ENCODE assay signal across 8 cellular contexts in the genomic region with DNA sequence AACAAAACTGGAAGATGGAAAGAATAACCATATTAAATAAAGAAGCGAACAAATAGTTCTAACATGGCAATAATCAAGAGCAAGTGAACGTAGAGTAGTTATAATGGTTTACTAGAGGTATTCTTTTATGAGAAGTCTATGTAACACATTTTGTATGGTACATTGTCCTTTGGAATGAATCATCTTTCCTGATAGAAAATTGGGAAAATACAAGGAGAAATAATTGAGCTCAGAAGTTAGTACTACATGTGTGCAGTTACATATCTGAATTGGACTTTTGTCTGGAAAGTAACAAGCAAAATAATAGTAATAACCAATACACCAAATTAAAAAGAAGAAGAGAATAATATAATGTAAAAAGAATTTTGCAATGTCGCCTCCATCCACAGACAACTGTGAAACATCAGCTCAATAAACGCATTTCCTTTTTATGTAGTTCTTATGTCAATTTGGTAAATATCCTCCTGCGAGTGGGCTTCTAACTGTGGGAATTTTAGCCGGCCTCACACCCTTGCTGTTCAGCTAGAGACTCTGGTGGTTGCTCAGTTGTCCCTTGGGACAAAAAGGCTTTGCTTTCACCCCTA. TPM values are rescaled to one million over a fixed set of nuclear protein-coding genes. Genes with fewer than 3 reads are reported as not detected.
DNase-seq lines count a peak whose midpoint lies in the region; ATAC-seq and TF ChIP-seq lines count a peak whose summit lies in the region.

No MANE protein-coding gene starts in this region.

- H3K4me1 Mint-ChIP-seq in stimulated activated naive B cell treated with anti-CD40 and anti-IgM and Interleukin-4, amounts not matched to agents 10 μg/mL and 1 μg/mL and 100 μg/mL, for 72 hours, result peaks cover 9 to 13% of the 10 kb centered on the region in 2 donors

- DNase-seq in NCI-H2227 treated with DMSO at 0.1 percent for 48 hours (lab: John Stamatoyannopoulos, UW), result peak; percentile 49
- DNase-seq in NCI-H2227 (lab: John Stamatoyannopoulos, UW; ENCODE audit: unreplicated experiment), result no peak
- peak; percentile 35 for DNase-seq in SK-N-DZ (ENCODE audit: low spot score)
- DNase-seq in fibroblast of the aortic adventitia (ENCODE audit: low read depth), result no peak
- DNase-seq in stimulated activated naive B cell treated with anti-CD40 and anti-IgM and Interleukin-4, amounts not matched to agents 10 μg/mL and 1 μg/mL and 100 μg/mL, for 72 hours, result no peak
- no peak for DNase-seq in NCI-H2196 (lab: John Stamatoyannopoulos, UW; ENCODE audit: unreplicated experiment)
- DNase-seq in NOMO-1 (lab: John Stamatoyannopoulos, UW; ENCODE audit: unreplicated experiment in 2 of 2), result no peak

- no peak for TF ChIP-seq CTCF in fibroblast of the aortic adventitia (IDR thresholded peaks at IDR 0.05; ENCODE audit: insufficient read depth, low read length)

- no peak overlapping the region for H3K27ac Mint-ChIP-seq in stimulated activated naive B cell treated with anti-CD40 and anti-IgM and Interleukin-4, amounts not matched to agents 10 μg/mL and 1 μg/mL and 100 μg/mL, for 72 hours

- no peaks in the 10 kb centered on the region for H3K9me3 Mint-ChIP-seq in stimulated activated naive B cell treated with anti-CD40 and anti-IgM and Interleukin-4, amounts not matched to agents 10 μg/mL and 1 μg/mL and 100 μg/mL, for 72 hours

- peak overlapping the region; percentile 92 for H3K4me3 ChIP-seq in fibroblast of the aortic adventitia (ENCODE audit: low read depth, low read length)

- H3K36me3 Mint-ChIP-seq in stimulated activated naive B cell treated with anti-CD40 and anti-IgM and Interleukin-4, amounts not matched to agents 10 μg/mL and 1 μg/mL and 100 μg/mL, for 72 hours, result peaks cover 10% of the 10 kb centered on the region in 2 donors

- H3K4me3 Mint-ChIP-seq in stimulated activated naive B cell treated with anti-CD40 and anti-IgM and Interleukin-4, amounts not matched to agents 10 μg/mL and 1 μg/mL and 100 μg/mL, for 72 hours, result peak overlapping the region; percentile 29 to 41

- no peak for ATAC-seq in stimulated activated naive B cell treated with anti-CD40 and anti-IgM and Interleukin-4, amounts not matched to agents 10 μg/mL and 1 μg/mL and 100 μg/mL, for 72 hours (replicated peaks)
- ATAC-seq in HG02798 (IDR thresholded peaks at IDR 0.05; ENCODE audit: poor library complexity, unreplicated experiment), result no peak

- H3K27me3 Mint-ChIP-seq in stimulated activated naive B cell treated with anti-CD40 and anti-IgM and Interleukin-4, amounts not matched to agents 10 μg/mL and 1 μg/mL and 100 μg/mL, for 72 hours, result no peaks in the 10 kb centered on the region

RNA-seq across cellular contexts. Expression of a gene that starts 0.9 kb away (rescaled TPM):
- polyA plus RNA-seq in SK-N-DZ (2014; cell fraction: cytosol; rRNA removed), result 3,823 and 4,070 TPM in 2 replicates
- polyA plus RNA-seq in SK-N-DZ (2014; cell fraction: nucleus; rRNA removed), result 973 and 1,840 TPM in 2 replicates
- 320 and 961 TPM in 2 replicates for total RNA-seq in fibroblast of the aortic adventitia (ENCODE audit: low replicate concordance)

RNA-seq across cellular contexts. Expression of a gene that starts 58.6 kb away (rescaled TPM):
- 4,089 and 4,487 TPM in 2 replicates for polyA plus RNA-seq in SK-N-DZ (2014; cell fraction: cytosol; rRNA removed)
- 1,364 and 1,619 TPM in 2 replicates for polyA plus RNA-seq in SK-N-DZ (2014; cell fraction: nucleus; rRNA removed)
- 159 and 2,451 TPM in 2 replicates for total RNA-seq in fibroblast of the aortic adventitia (ENCODE audit: low replicate concordance)

Comparison
In these comparisons a context has a peak if more than half of its experiments do, and no peak if none do; other contexts are left out.
1. DNase-seq: peak in NCI-H2227 treated with DMSO at 0.1 percent for 48 hours (single experiment) and SK-N-DZ (single experiment); none in NCI-H2227 (single experiment), fibroblast of the aortic adventitia (single experiment), stimulated activated naive B cell treated with anti-CD40 and anti-IgM and Interleukin-4, amounts not matched to agents 10 μg/mL and 1 μg/mL and 100 μg/mL, for 72 hours (single experiment), NCI-H2196 (single experiment) and NOMO-1 (0 of 2).